In the genomic region with DNA sequence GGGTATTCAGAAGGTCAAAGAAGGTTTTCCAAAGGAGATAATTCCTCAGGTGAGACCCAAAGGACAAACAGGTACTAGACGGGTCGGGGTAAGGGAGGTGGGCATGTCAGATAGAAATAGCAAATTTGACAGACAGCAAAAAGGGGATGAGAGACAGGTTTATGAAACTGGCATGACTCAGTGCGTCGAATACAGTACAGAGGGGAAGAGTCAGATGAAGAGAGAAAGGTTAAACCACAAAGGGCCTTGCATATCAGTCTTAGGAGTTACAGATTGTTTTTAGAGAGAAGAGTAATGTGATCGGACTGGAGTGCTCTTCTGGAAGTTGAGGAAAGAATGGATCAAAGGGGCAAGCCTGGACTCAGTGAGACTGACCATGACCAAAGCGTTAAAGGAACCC, we compare ENCODE assay signal across 18 cellular contexts.
A peak's percentile ranks its signal among the peaks of the same experiment; 100 is the strongest.
DNase-seq lines count a peak whose midpoint lies in the region; ATAC-seq and TF ChIP-seq lines count a peak whose summit lies in the region.
"Had no signal": no experiment of that assay in that cellular context is flagged by ENCODE, and none has a peak within 500 bp of the region (broad histone marks: within the 10 kb centered on the region; RNA-seq: fewer than 3 reads in every experiment).

No MANE protein-coding gene starts in this region.

- H3K36me3 Mint-ChIP-seq in activated CD4-positive, alpha-beta memory T cell treated with anti-CD3 and anti-CD28 coated beads for 36 hours: peaks cover 48% of the 10 kb centered on the region
- peaks cover 71% of the 10 kb centered on the region for H3K36me3 Mint-ChIP-seq in activated CD4-positive, alpha-beta memory T cell treated with anti-CD3 and anti-CD28 coated beads, Interleukin-2, amount 10 ng/mL, durations not matched to agents 7 days and 5 days (ENCODE audit: low read depth)
- peaks cover 96% of the 10 kb centered on the region for H3K36me3 Mint-ChIP-seq in CD8-positive, alpha-beta T cell
- H3K36me3 Mint-ChIP-seq in activated T-helper 1 cell treated with anti-CD3 and anti-CD28 coated beads, Interleukin-12 subunit alpha, Interleukin-12 subunit beta, Interleukin-2, Interleukin-4 antibody, amounts not matched to agents 30 ng/mL and 10 ng/mL and 1 ng/mL, durations not matched to agents 14 hours and 24 hours and 36 hours (ENCODE audit: low read depth): peaks cover 42% of the 10 kb centered on the region
- H3K36me3 Mint-ChIP-seq in nephron progenitor cell (ENCODE audit: low read depth): peaks cover 70% of the 10 kb centered on the region

- intact Hi-C loops in activated CD4-positive, alpha-beta memory T cell treated with anti-CD3 and anti-CD28 coated beads for 36 hours (cut with micrococcal nuclease): no loop called here
- intact Hi-C loops in CD8-positive, alpha-beta T cell (cut with DNase I, micrococcal nuclease): no loop called here
- intact Hi-C loops in activated T-helper 1 cell treated with anti-CD3 and anti-CD28 coated beads, Interleukin-12 subunit alpha, Interleukin-12 subunit beta, Interleukin-2, Interleukin-4 antibody, amounts not matched to agents 30 ng/mL and 10 ng/mL and 1 ng/mL, durations not matched to agents 14 hours and 24 hours and 36 hours (cut with micrococcal nuclease): no loop called here

- no peak for ATAC-seq in CD8-positive, alpha-beta T cell
- ATAC-seq: Right ventricle myocardium inferior had no signal

- no peak for TF ChIP-seq CTCF in CD8-positive, alpha-beta T cell (IDR thresholded peaks at IDR 0.05)
- TF ChIP-seq CTCF in nephron progenitor cell (IDR thresholded peaks at IDR 0.05): no peak

- POLR2A ChIA-PET in activated CD4-positive, alpha-beta memory T cell treated with anti-CD3 and anti-CD28 coated beads for 36 hours (lab: Charles Lee): no interaction called here
- POLR2A ChIA-PET in activated CD4-positive, alpha-beta memory T cell treated with anti-CD3 and anti-CD28 coated beads, Interleukin-2, amount 10 ng/mL, durations not matched to agents 7 days and 5 days (lab: Charles Lee): no interaction called here
- POLR2A ChIA-PET in CD8-positive, alpha-beta T cell (lab: Charles Lee): no interaction called here

- H3K27me3 Mint-ChIP-seq in activated CD4-positive, alpha-beta memory T cell treated with anti-CD3 and anti-CD28 coated beads for 36 hours: no peaks in the 10 kb centered on the region
- H3K27me3 Mint-ChIP-seq in activated CD4-positive, alpha-beta memory T cell treated with anti-CD3 and anti-CD28 coated beads, Interleukin-2, amount 10 ng/mL, durations not matched to agents 7 days and 5 days: no peaks in the 10 kb centered on the region
- no peaks in the 10 kb centered on the region for H3K27me3 Mint-ChIP-seq in CD8-positive, alpha-beta T cell (ENCODE audit: low read depth)
- no peaks in the 10 kb centered on the region for H3K27me3 Mint-ChIP-seq in activated T-helper 1 cell treated with anti-CD3 and anti-CD28 coated beads, Interleukin-12 subunit alpha, Interleukin-12 subunit beta, Interleukin-2, Interleukin-4 antibody, amounts not matched to agents 30 ng/mL and 10 ng/mL and 1 ng/mL, durations not matched to agents 14 hours and 24 hours and 36 hours (ENCODE audit: insufficient read depth)
- H3K27me3 Mint-ChIP-seq in nephron progenitor cell (ENCODE audit: low read depth, poor library complexity): no peaks in the 10 kb centered on the region

- H3K9me3 ChIP-seq in CD8-positive, alpha-beta T cell (ENCODE audit: low read length): no peaks in the 10 kb centered on the region
- H3K9me3 ChIP-seq: BLaER1 treated with 17β-estradiol and CSF1 and Interleukin-3, amounts not matched to agents 10 nM and 100 nM; Peyer's patch had no signal

- H3K27ac Mint-ChIP-seq in activated CD4-positive, alpha-beta memory T cell treated with anti-CD3 and anti-CD28 coated beads for 36 hours: peak overlapping the region; percentile 24
- H3K27ac Mint-ChIP-seq in activated CD4-positive, alpha-beta memory T cell treated with anti-CD3 and anti-CD28 coated beads, Interleukin-2, amount 10 ng/mL, durations not matched to agents 7 days and 5 days: no peak overlapping the region
- H3K27ac Mint-ChIP-seq in CD8-positive, alpha-beta T cell: peak overlapping the region; percentile 15
- H3K27ac Mint-ChIP-seq in activated T-helper 1 cell treated with anti-CD3 and anti-CD28 coated beads, Interleukin-12 subunit alpha, Interleukin-12 subunit beta, Interleukin-2, Interleukin-4 antibody, amounts not matched to agents 30 ng/mL and 10 ng/mL and 1 ng/mL, durations not matched to agents 14 hours and 24 hours and 36 hours: peak overlapping the region; percentile 14
- H3K27ac Mint-ChIP-seq in nephron progenitor cell: peak overlapping the region; percentile 1

- no peaks in the 10 kb centered on the region for H3K4me1 ChIP-seq in CD8-positive, alpha-beta T cell (ENCODE audit: insufficient read depth, low read length)
- H3K4me1 ChIP-seq: Peyer's patch had no signal

- H3K36me3 ChIP-seq in CD8-positive, alpha-beta T cell (ENCODE audit: insufficient read depth, low read length): peaks cover 73% of the 10 kb centered on the region

- no peak overlapping the region for H3K4me3 Mint-ChIP-seq in activated CD4-positive, alpha-beta memory T cell treated with anti-CD3 and anti-CD28 coated beads for 36 hours
- no peak overlapping the region for H3K4me3 Mint-ChIP-seq in activated CD4-positive, alpha-beta memory T cell treated with anti-CD3 and anti-CD28 coated beads, Interleukin-2, amount 10 ng/mL, durations not matched to agents 7 days and 5 days
- H3K4me3 Mint-ChIP-seq in CD8-positive, alpha-beta T cell: no peak overlapping the region
- no peak overlapping the region for H3K4me3 Mint-ChIP-seq in activated T-helper 1 cell treated with anti-CD3 and anti-CD28 coated beads, Interleukin-12 subunit alpha, Interleukin-12 subunit beta, Interleukin-2, Interleukin-4 antibody, amounts not matched to agents 30 ng/mL and 10 ng/mL and 1 ng/mL, durations not matched to agents 14 hours and 24 hours and 36 hours
- H3K4me3 Mint-ChIP-seq in nephron progenitor cell: no peak overlapping the region

- peaks cover 10% of the 10 kb centered on the region for H3K4me1 Mint-ChIP-seq in activated CD4-positive, alpha-beta memory T cell treated with anti-CD3 and anti-CD28 coated beads for 36 hours (ENCODE audit: low read depth)
- peaks cover 16% of the 10 kb centered on the region for H3K4me1 Mint-ChIP-seq in activated CD4-positive, alpha-beta memory T cell treated with anti-CD3 and anti-CD28 coated beads, Interleukin-2, amount 10 ng/mL, durations not matched to agents 7 days and 5 days
- no peaks in the 10 kb centered on the region for H3K4me1 Mint-ChIP-seq in CD8-positive, alpha-beta T cell (ENCODE audit: low read depth)
- peaks cover 12% of the 10 kb centered on the region for H3K4me1 Mint-ChIP-seq in activated T-helper 1 cell treated with anti-CD3 and anti-CD28 coated beads, Interleukin-12 subunit alpha, Interleukin-12 subunit beta, Interleukin-2, Interleukin-4 antibody, amounts not matched to agents 30 ng/mL and 10 ng/mL and 1 ng/mL, durations not matched to agents 14 hours and 24 hours and 36 hours (ENCODE audit: low read depth)
- peaks cover 6% of the 10 kb centered on the region for H3K4me1 Mint-ChIP-seq in nephron progenitor cell

- no peak overlapping the region for H3K27ac ChIP-seq in CD8-positive, alpha-beta T cell (ENCODE audit: low read depth, low read length)
- H3K27ac ChIP-seq: BLaER1 treated with 17β-estradiol and CSF1 and Interleukin-3, amounts not matched to agents 10 nM and 100 nM; Peyer's patch had no signal

- no peak for DNase-seq in activated CD4-positive, alpha-beta memory T cell treated with anti-CD3 and anti-CD28 coated beads for 36 hours
- DNase-seq in activated CD4-positive, alpha-beta memory T cell treated with anti-CD3 and anti-CD28 coated beads, Interleukin-2, amount 10 ng/mL, durations not matched to agents 7 days and 5 days: no peak
- no peak for DNase-seq in CD8-positive, alpha-beta T cell
- no peak for DNase-seq in activated T-helper 1 cell treated with anti-CD3 and anti-CD28 coated beads, Interleukin-12 subunit alpha, Interleukin-12 subunit beta, Interleukin-2, Interleukin-4 antibody, amounts not matched to agents 30 ng/mL and 10 ng/mL and 1 ng/mL, durations not matched to agents 14 hours and 24 hours and 36 hours (ENCODE audit: low spot score)
- no peak for DNase-seq in nephron progenitor cell
- DNase-seq in SKM-1 (lab: John Stamatoyannopoulos, UW; ENCODE audit: unreplicated experiment): no peak
- no peak for DNase-seq in NAMALWA (ENCODE audit: low spot score)
- no peak for DNase-seq in SW 1271 (lab: John Stamatoyannopoulos, UW)
- DNase-seq: COR-L47, GF-D8, GOT3, NCI-H1092 treated with DMSO at 0.1 percent for 48 hours, NCI-H2081 treated with DMSO at 0.1 percent for 48 hours, NCI-H2227 treated with DMSO at 0.1 percent for 48 hours, NCI-H524, Peyer's patch had no signal

- no peak overlapping the region for H3K4me3 ChIP-seq in CD8-positive, alpha-beta T cell (ENCODE audit: low read depth, low read length)
- H3K4me3 ChIP-seq: BLaER1 treated with 17β-estradiol and CSF1 and Interleukin-3, amounts not matched to agents 10 nM and 100 nM; Peyer's patch had no signal

- H3K9me3 Mint-ChIP-seq in activated CD4-positive, alpha-beta memory T cell treated with anti-CD3 and anti-CD28 coated beads for 36 hours: no peaks in the 10 kb centered on the region
- no peaks in the 10 kb centered on the region for H3K9me3 Mint-ChIP-seq in activated CD4-positive, alpha-beta memory T cell treated with anti-CD3 and anti-CD28 coated beads, Interleukin-2, amount 10 ng/mL, durations not matched to agents 7 days and 5 days
- H3K9me3 Mint-ChIP-seq in CD8-positive, alpha-beta T cell: no peaks in the 10 kb centered on the region
- H3K9me3 Mint-ChIP-seq in activated T-helper 1 cell treated with anti-CD3 and anti-CD28 coated beads, Interleukin-12 subunit alpha, Interleukin-12 subunit beta, Interleukin-2, Interleukin-4 antibody, amounts not matched to agents 30 ng/mL and 10 ng/mL and 1 ng/mL, durations not matched to agents 14 hours and 24 hours and 36 hours: no peaks in the 10 kb centered on the region
- H3K9me3 Mint-ChIP-seq in nephron progenitor cell: no peaks in the 10 kb centered on the region

- H3K27me3 ChIP-seq in CD8-positive, alpha-beta T cell (ENCODE audit: insufficient read depth, low read length): no peaks in the 10 kb centered on the region
- H3K27me3 ChIP-seq: BLaER1 treated with 17β-estradiol and CSF1 and Interleukin-3, amounts not matched to agents 10 nM and 100 nM; Peyer's patch had no signal

- CTCF ChIA-PET in activated CD4-positive, alpha-beta memory T cell treated with anti-CD3 and anti-CD28 coated beads for 36 hours (lab: Charles Lee): no interaction called here
- CTCF ChIA-PET in activated CD4-positive, alpha-beta memory T cell treated with anti-CD3 and anti-CD28 coated beads, Interleukin-2, amount 10 ng/mL, durations not matched to agents 7 days and 5 days (lab: Charles Lee): no interaction called here
- CTCF ChIA-PET in CD8-positive, alpha-beta T cell (lab: Charles Lee): no interaction called here
